ENCODE assay signal across 11 cellular contexts in the genomic region with DNA sequence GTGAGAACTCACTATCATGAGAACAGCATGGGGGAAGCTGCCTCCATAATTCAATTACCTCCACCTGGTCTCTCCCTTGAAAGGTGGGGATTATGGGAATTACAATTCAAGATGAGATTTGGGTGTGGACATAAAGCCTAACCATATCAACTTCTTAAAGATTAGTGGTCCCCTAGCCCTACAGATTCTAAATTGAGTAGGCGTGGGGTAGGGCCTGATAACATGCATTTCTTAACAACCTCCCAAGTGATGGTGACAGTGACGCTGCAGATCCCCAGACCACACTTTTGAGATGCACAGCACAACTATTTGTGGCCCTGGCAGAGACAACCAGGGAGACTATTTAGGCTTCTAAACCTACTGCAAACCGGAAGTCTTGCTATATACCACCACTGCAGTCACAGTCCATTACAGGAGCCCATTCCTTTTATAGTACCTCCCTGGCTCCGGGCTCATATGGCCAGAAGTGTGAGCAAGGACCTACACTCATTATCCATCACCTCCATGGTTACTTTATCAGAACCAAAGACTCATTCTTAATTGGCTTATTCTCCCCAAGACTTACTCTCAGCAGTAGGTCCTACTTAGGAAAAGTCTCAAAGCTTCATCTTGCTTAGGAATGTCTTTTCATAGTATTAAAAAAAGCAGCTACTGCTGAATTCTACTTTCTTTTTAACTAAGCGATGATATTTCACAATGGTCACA. TPM values are rescaled to one million over a fixed set of nuclear protein-coding genes. Genes with fewer than 3 reads are reported as not detected.
DNase-seq lines count a peak whose midpoint lies in the region; ATAC-seq and TF ChIP-seq lines count a peak whose summit lies in the region.
"Had no signal": no experiment of that assay in that cellular context is flagged by ENCODE, and none has a peak within 500 bp of the region (broad histone marks: within the 10 kb centered on the region; RNA-seq: fewer than 3 reads in every experiment).

No MANE protein-coding gene starts in this region.

- CTCF ChIA-PET in CD8-positive, alpha-beta T cell (lab: Charles Lee): no interaction called here
- CTCF ChIA-PET in activated CD4-positive, alpha-beta memory T cell treated with anti-CD3 and anti-CD28 coated beads for 36 hours (lab: Charles Lee): no interaction called here

- 81 to 94% methylated on average over 5 of the region's 5 CpGs for WGBS in body of pancreas, 2 donors

- peak overlapping the region; percentile 69 for H3K27ac Mint-ChIP-seq in CD8-positive, alpha-beta T cell
- peak overlapping the region; percentile 91 for H3K27ac Mint-ChIP-seq in activated CD4-positive, alpha-beta memory T cell treated with anti-CD3 and anti-CD28 coated beads for 36 hours
- peak overlapping the region; percentile 98 for H3K27ac Mint-ChIP-seq in mesothelial cell of epicardium

- no peak for TF ChIP-seq CTCF in CD8-positive, alpha-beta T cell (IDR thresholded peaks at IDR 0.05)
- TF ChIP-seq CTCF in mesothelial cell of epicardium (IDR thresholded peaks at IDR 0.05; ENCODE audit: unreplicated experiment) (no peak), body of pancreas (IDR thresholded peaks at IDR 0.05) (no peak)

- H3K36me3 ChIP-seq in CD8-positive, alpha-beta T cell (ENCODE audit: insufficient read depth, low read length): no peaks in the 10 kb centered on the region
- peaks cover 7% of the 10 kb centered on the region for H3K36me3 ChIP-seq in HUES6 (ENCODE audit: control insufficient read depth, insufficient read depth, low read length)
- H3K36me3 ChIP-seq in body of pancreas (replicated peaks in 1 of 2; ENCODE audit: insufficient read depth in 1 of 2, low read depth in 2 of 2): no peaks in the 10 kb centered on the region
- H3K36me3 ChIP-seq: tibial nerve had no signal

- peaks cover 6% of the 10 kb centered on the region for H3K36me3 Mint-ChIP-seq in CD8-positive, alpha-beta T cell
- peaks cover 6% of the 10 kb centered on the region for H3K36me3 Mint-ChIP-seq in activated CD4-positive, alpha-beta memory T cell treated with anti-CD3 and anti-CD28 coated beads for 36 hours
- peaks cover 5% of the 10 kb centered on the region for H3K36me3 Mint-ChIP-seq in mesothelial cell of epicardium

- H3K27me3 ChIP-seq in CD8-positive, alpha-beta T cell (ENCODE audit: insufficient read depth, low read length): no peaks in the 10 kb centered on the region
- no peaks in the 10 kb centered on the region for H3K27me3 ChIP-seq in HUES6 (ENCODE audit: control insufficient read depth, insufficient read depth, low read length)
- H3K27me3 ChIP-seq in body of pancreas: no peaks in the 10 kb centered on the region
- H3K27me3 ChIP-seq: dorsolateral prefrontal cortex, tibial nerve had no signal

- no peak for ATAC-seq in CD8-positive, alpha-beta T cell
- ATAC-seq in body of pancreas (no peak), left ventricle myocardium superior (no peak), GM21447 (IDR thresholded peaks at IDR 0.05; ENCODE audit: unreplicated experiment) (no peak)

- H3K9ac ChIP-seq in HUES6 (ENCODE audit: low read length): no peak overlapping the region

- H3K9me3 ChIP-seq in CD8-positive, alpha-beta T cell (ENCODE audit: low read length): no peaks in the 10 kb centered on the region
- H3K9me3 ChIP-seq in HUES6 (ENCODE audit: control insufficient read depth, insufficient read depth, low read depth, low read length): no peaks in the 10 kb centered on the region
- no peaks in the 10 kb centered on the region for H3K9me3 ChIP-seq in body of pancreas
- H3K9me3 ChIP-seq: tibial nerve had no signal

- POLR2A ChIA-PET in CD8-positive, alpha-beta T cell (lab: Charles Lee): interaction anchor here (0.7 kb wide), 1 partner anchor 72 kb away, joined by 3 read pairs; no protein-coding TSS in a partner anchor
- POLR2A ChIA-PET in activated CD4-positive, alpha-beta memory T cell treated with anti-CD3 and anti-CD28 coated beads for 36 hours (lab: Charles Lee): no interaction called here

- H3K9me3 Mint-ChIP-seq in CD8-positive, alpha-beta T cell: no peaks in the 10 kb centered on the region
- no peaks in the 10 kb centered on the region for H3K9me3 Mint-ChIP-seq in activated CD4-positive, alpha-beta memory T cell treated with anti-CD3 and anti-CD28 coated beads for 36 hours
- H3K9me3 Mint-ChIP-seq in mesothelial cell of epicardium: no peaks in the 10 kb centered on the region

- intact Hi-C loops in CD8-positive, alpha-beta T cell (cut with DNase I, micrococcal nuclease): loop anchor here in 1 of 2 experiments (10.0 kb wide), 2 partner anchors 271 to 571 kb away; a partner anchor contains a TSS
- intact Hi-C loops in activated CD4-positive, alpha-beta memory T cell treated with anti-CD3 and anti-CD28 coated beads for 36 hours (cut with micrococcal nuclease): no loop called here
- intact Hi-C loops in posterior cingulate gyrus (cut with DNase I) (loop anchor here (10.0 kb wide), 1 partner anchor 171 kb away; no protein-coding TSS in a partner anchor), body of pancreas (cut with DNase I) (loop anchor here (5.0 kb wide), 1 partner anchor 66 kb away; no protein-coding TSS in a partner anchor), left ventricle myocardium superior (cut with micrococcal nuclease) (no loop called here)

- DNase-seq in CD8-positive, alpha-beta T cell: no peak
- DNase-seq in activated CD4-positive, alpha-beta memory T cell treated with anti-CD3 and anti-CD28 coated beads for 36 hours: no peak
- DNase-seq in mesothelial cell of epicardium (ENCODE audit: low spot score in 2 of 2, unreplicated experiment in 2 of 2) (no peak), posterior cingulate gyrus (no peak), body of pancreas (no peak), left ventricle myocardium superior (no peak)
- DNase-seq: dorsolateral prefrontal cortex had no signal

- no peak overlapping the region for H3K4me3 ChIP-seq in CD8-positive, alpha-beta T cell (ENCODE audit: low read depth, low read length)
- H3K4me3 ChIP-seq in HUES6 (ENCODE audit: low read depth, low read length) (peak overlapping the region; percentile 95), body of pancreas (no peak overlapping the region)
- H3K4me3 ChIP-seq: lung had no signal

- H3K4me1 ChIP-seq in CD8-positive, alpha-beta T cell (ENCODE audit: insufficient read depth, low read length): peaks cover 14% of the 10 kb centered on the region
- H3K4me1 ChIP-seq in HUES6 (ENCODE audit: control insufficient read depth, insufficient read depth, low read length) (peaks cover 28% of the 10 kb centered on the region), body of pancreas (peaks cover 30% of the 10 kb centered on the region)

- no peaks in the 10 kb centered on the region for H3K27me3 Mint-ChIP-seq in CD8-positive, alpha-beta T cell (ENCODE audit: low read depth)
- no peaks in the 10 kb centered on the region for H3K27me3 Mint-ChIP-seq in activated CD4-positive, alpha-beta memory T cell treated with anti-CD3 and anti-CD28 coated beads for 36 hours
- H3K27me3 Mint-ChIP-seq in mesothelial cell of epicardium (ENCODE audit: low read depth): no peaks in the 10 kb centered on the region

- no peak overlapping the region for H3K27ac ChIP-seq in CD8-positive, alpha-beta T cell (ENCODE audit: low read depth, low read length)
- H3K27ac ChIP-seq in HUES6 (ENCODE audit: low read depth, low read length): peak overlapping the region; percentile 98; the same call in 1 of the 2 replicates
- no peak overlapping the region for H3K27ac ChIP-seq in body of pancreas

- no peak for TF ChIP-seq POLR2A in body of pancreas (IDR thresholded peaks at IDR 0.05)

- H3K4me1 Mint-ChIP-seq in CD8-positive, alpha-beta T cell (ENCODE audit: low read depth): peaks cover 22% of the 10 kb centered on the region
- H3K4me1 Mint-ChIP-seq in activated CD4-positive, alpha-beta memory T cell treated with anti-CD3 and anti-CD28 coated beads for 36 hours (ENCODE audit: low read depth): peaks cover 12% of the 10 kb centered on the region
- H3K4me1 Mint-ChIP-seq in mesothelial cell of epicardium: peaks cover 25% of the 10 kb centered on the region

- H3K4me3 Mint-ChIP-seq in CD8-positive, alpha-beta T cell: no peak overlapping the region
- H3K4me3 Mint-ChIP-seq in activated CD4-positive, alpha-beta memory T cell treated with anti-CD3 and anti-CD28 coated beads for 36 hours: peak overlapping the region; percentile 84
- peak overlapping the region; percentile 86 for H3K4me3 Mint-ChIP-seq in mesothelial cell of epicardium

RNA-seq across cellular contexts. Expression of a gene that starts 2.1 kb away (rescaled TPM):
- 1 to 10 TPM; 7.9 TPM for total RNA-seq in CD8-positive, alpha-beta T cell
- 10 to 100 TPM; 12.4 to 14.9 TPM for total RNA-seq in activated CD4-positive, alpha-beta memory T cell treated with anti-CD3 and anti-CD28 coated beads for 36 hours
- total RNA-seq in mesothelial cell of epicardium (107 to 111 TPM (median 109 TPM) in 3 replicates), body of pancreas (10 to 100 TPM; 14.3 to 24.4 TPM), left ventricle myocardium superior (5.2 TPM)

RNA-seq across cellular contexts. Expression of a gene that starts 58.0 kb away (rescaled TPM):
- total RNA-seq in CD8-positive, alpha-beta T cell: 10 to 100 TPM; 28.4 to 29.6 TPM
- 10 to 100 TPM; 20.8 to 21.0 TPM for total RNA-seq in activated CD4-positive, alpha-beta memory T cell treated with anti-CD3 and anti-CD28 coated beads for 36 hours
- total RNA-seq in mesothelial cell of epicardium (33.4 to 34.1 TPM (median 33.6 TPM) in 3 replicates), body of pancreas (10 to 100 TPM; 14.2 to 19.7 TPM), left ventricle myocardium superior (16.1 TPM)

Comparison
In these comparisons a context has a peak if more than half of its experiments do, and no peak if none do; other contexts are left out.
1. intact Hi-C loops: an anchor here in posterior cingulate gyrus (10.0 kb wide) and body of pancreas (5.0 kb wide); none called in activated CD4-positive, alpha-beta memory T cell treated with anti-CD3 and anti-CD28 coated beads for 36 hours and left ventricle myocardium superior.